In genomic region chr6:45423111-45423900, GRCh38 we compare ENCODE assay signal across 8 cellular contexts.
DNase-seq lines count a peak whose midpoint lies in the region; ATAC-seq and TF ChIP-seq lines count a peak whose summit lies in the region.

No MANE protein-coding gene starts in this region.

- H3K4me3 ChIP-seq in foreskin fibroblast (ENCODE audit: low read depth in 1 of 2, low read length in 2 of 2): peak overlapping the region; percentile 81 to 96
- peak overlapping the region; percentile 73 to 84 for H3K4me3 ChIP-seq in neutrophil (ENCODE audit: low read depth in 1 of 2, low read length in 1 of 2)

- H3K4me3 Mint-ChIP-seq in activated T-cell treated with anti-CD3 and anti-CD28 coated beads, Interleukin-2, amount 50 U/mL, for 24 hours: peak overlapping the region; percentile 97

- TF ChIP-seq CTCF in foreskin fibroblast (IDR thresholded peaks at IDR 0.05; ENCODE audit: low read depth, low read length) (no peak), neutrophil (IDR thresholded peaks at IDR 0.05) (no peak)

- no peaks in the 10 kb centered on the region for H3K9me3 ChIP-seq in neutrophil

- ATAC-seq in HG03280 (IDR thresholded peaks at IDR 0.05; ENCODE audit: unreplicated experiment): no peak

- H3K27ac Mint-ChIP-seq in activated T-cell treated with anti-CD3 and anti-CD28 coated beads, Interleukin-2, amount 50 U/mL, for 24 hours: peak overlapping the region; percentile 95

- no peaks in the 10 kb centered on the region for H3K36me3 ChIP-seq in neutrophil

- peaks cover 53% of the 10 kb centered on the region for H3K4me1 Mint-ChIP-seq in activated T-cell treated with anti-CD3 and anti-CD28 coated beads, Interleukin-2, amount 50 U/mL, for 24 hours (ENCODE audit: low read depth)

- peak; percentile 16 for DNase-seq in NCI-H82 (lab: John Stamatoyannopoulos, UW)
- no peak for DNase-seq in NCI-H82 treated with DMSO at 0.1 percent for 48 hours (lab: John Stamatoyannopoulos, UW; ENCODE audit: unreplicated experiment)
- DNase-seq in activated T-cell treated with anti-CD3 and anti-CD28 coated beads, Interleukin-2, amount 50 U/mL, for 24 hours: peak; percentile 74
- DNase-seq in foreskin fibroblast: peak; percentile 42 to 71
- DNase-seq in SHP77 treated with DMSO at 0.1 percent for 48 hours (lab: John Stamatoyannopoulos, UW): no peak
- no peak for DNase-seq in NCI-H510A treated with DMSO at 0.1 percent for 48 hours (lab: John Stamatoyannopoulos, UW)

- peaks cover 23% of the 10 kb centered on the region for H3K27me3 ChIP-seq in neutrophil

- peaks cover 48 to 49% of the 10 kb centered on the region in 2 experiments for H3K4me1 ChIP-seq in neutrophil (ENCODE audit: control insufficient read depth in 1 of 2, insufficient read depth in 1 of 2, low read depth in 1 of 2, low read length in 1 of 2)

- peaks cover 49% of the 10 kb centered on the region for H3K36me3 Mint-ChIP-seq in activated T-cell treated with anti-CD3 and anti-CD28 coated beads, Interleukin-2, amount 50 U/mL, for 24 hours (ENCODE audit: low read depth)

- H3K27ac ChIP-seq in neutrophil: peak overlapping the region; percentile 87

- H3K9me3 Mint-ChIP-seq in activated T-cell treated with anti-CD3 and anti-CD28 coated beads, Interleukin-2, amount 50 U/mL, for 24 hours: no peaks in the 10 kb centered on the region

- peaks cover 5% of the 10 kb centered on the region for H3K27me3 Mint-ChIP-seq in activated T-cell treated with anti-CD3 and anti-CD28 coated beads, Interleukin-2, amount 50 U/mL, for 24 hours

Comparison
In these comparisons a context has a peak if more than half of its experiments do, and no peak if none do; other contexts are left out.
1. DNase-seq: peak in NCI-H82 (single experiment), activated T-cell treated with anti-CD3 and anti-CD28 coated beads, Interleukin-2, amount 50 U/mL, for 24 hours (single experiment) and foreskin fibroblast (2 of 2); none in NCI-H82 treated with DMSO at 0.1 percent for 48 hours (single experiment), SHP77 treated with DMSO at 0.1 percent for 48 hours (single experiment) and NCI-H510A treated with DMSO at 0.1 percent for 48 hours (single experiment).